10 cellular contexts compared by ENCODE assay signal in genomic region chr6:4788953-4789584, GRCh38. TPM values are rescaled to one million over a fixed set of nuclear protein-coding genes. Genes with fewer than 3 reads are reported as not detected.
DNase-seq lines count a peak whose midpoint lies in the region; ATAC-seq and TF ChIP-seq lines count a peak whose summit lies in the region.
"Had no signal": no experiment of that assay in that cellular context is flagged by ENCODE, and none has a peak within 500 bp of the region (broad histone marks: within the 10 kb centered on the region; RNA-seq: fewer than 3 reads in every experiment).

No MANE protein-coding gene starts in this region.

- H3K9me3 Mint-ChIP-seq in naive thymus-derived CD4-positive, alpha-beta T cell, result peaks cover 0 to 5% (median 0%) of the 10 kb centered on the region in 11 donors
- H3K9me3 Mint-ChIP-seq in MCF 10A (ENCODE audit: unreplicated experiment), result peaks cover 2% of the 10 kb centered on the region

- CTCF ChIA-PET in naive thymus-derived CD4-positive, alpha-beta T cell (lab: Charles Lee), result interaction anchor here (0.6 kb wide), 1 partner anchor 18 kb away, joined by 3 read pairs; no protein-coding TSS in a partner anchor
- CTCF ChIA-PET in MCF 10A (lab: Yijun Ruan, JAX), result interaction anchor here (0.5 to 0.7 kb wide), 3 partner anchors 78 to 403 kb away, joined by 3 to 4 read pairs (median 3); no protein-coding TSS in a partner anchor

- peak overlapping the region in 2 of 10 donors; percentile 58 to 61 for H3K4me3 Mint-ChIP-seq in naive thymus-derived CD4-positive, alpha-beta T cell
- no peak overlapping the region for H3K4me3 Mint-ChIP-seq in MCF 10A (ENCODE audit: unreplicated experiment)

- H3K36me3 ChIP-seq in WERI-Rb-1 (no peaks in the 10 kb centered on the region), smooth muscle cell (ENCODE audit: low read depth) (no peaks in the 10 kb centered on the region)
- H3K36me3 ChIP-seq in naive thymus-derived CD4-positive, alpha-beta T cell (ENCODE audit: control insufficient read depth in 2 of 3, insufficient read depth in 3 of 3, low read length in 3 of 3), result no peaks in the 10 kb centered on the region

- no peaks in the 10 kb centered on the region for H3K9me3 ChIP-seq in WERI-Rb-1 (ENCODE audit: severe bottlenecking)
- H3K9me3 ChIP-seq in smooth muscle cell (replicated peaks; ENCODE audit: low read depth), result no peaks in the 10 kb centered on the region
- H3K9me3 ChIP-seq in naive thymus-derived CD4-positive, alpha-beta T cell (ENCODE audit: control insufficient read depth in 2 of 3, low read length in 3 of 3), result no peaks in the 10 kb centered on the region

- peak overlapping the region in 1 of 9 donors; percentile 26 for H3K27ac Mint-ChIP-seq in naive thymus-derived CD4-positive, alpha-beta T cell
- no peak overlapping the region for H3K27ac Mint-ChIP-seq in MCF 10A (ENCODE audit: low read depth, unreplicated experiment)

- no peak overlapping the region for H3K4me3 ChIP-seq in WERI-Rb-1 (ENCODE audit: low read depth, low read length)
- no peak overlapping the region for H3K4me3 ChIP-seq in smooth muscle cell
- no peak overlapping the region for H3K4me3 ChIP-seq in naive thymus-derived CD4-positive, alpha-beta T cell (ENCODE audit: low read length)

- BruUV-seq in MCF 10A (replicated peaks; lab: Mats Ljungman, UMichigan), result no TSS peak

- H2AFZ ChIP-seq in smooth muscle cell (ENCODE audit: low read depth), result no peak overlapping the region

- H3K27me3 ChIP-seq in WERI-Rb-1 (ENCODE audit: insufficient read depth, low read depth, severe bottlenecking), result no peaks in the 10 kb centered on the region
- no peaks in the 10 kb centered on the region for H3K27me3 ChIP-seq in smooth muscle cell (ENCODE audit: low read depth)
- H3K27me3 ChIP-seq in naive thymus-derived CD4-positive, alpha-beta T cell (ENCODE audit: control insufficient read depth in 2 of 2, insufficient read depth in 2 of 2, low read length in 2 of 2), result no peaks in the 10 kb centered on the region

- intact Hi-C loops in naive thymus-derived CD4-positive, alpha-beta T cell (cut with micrococcal nuclease), result no loop called here
- intact Hi-C loops in MCF 10A (cut with micrococcal nuclease), result no loop called here

- H3K79me2 ChIP-seq in smooth muscle cell (ENCODE audit: low read depth), result peaks cover 98% of the 10 kb centered on the region

- H3K27ac ChIP-seq in WERI-Rb-1, result no peak overlapping the region
- no peak overlapping the region for H3K27ac ChIP-seq in smooth muscle cell (ENCODE audit: low read depth)
- H3K27ac ChIP-seq in naive thymus-derived CD4-positive, alpha-beta T cell (ENCODE audit: low read depth, low read length), result no peak overlapping the region

- no peak overlapping the region for H3K9ac ChIP-seq in smooth muscle cell (ENCODE audit: low read depth)

- ATAC-seq in GM19395 (IDR thresholded peaks at IDR 0.05; ENCODE audit: unreplicated experiment) (peak; percentile 94), HG02973 (IDR thresholded peaks at IDR 0.05; ENCODE audit: unreplicated experiment) (peak; percentile 90)
- ATAC-seq in naive thymus-derived CD4-positive, alpha-beta T cell, result no peak

- peaks cover 14 to 70% (median 67%) of the 10 kb centered on the region in 7 donors for H3K4me1 Mint-ChIP-seq in naive thymus-derived CD4-positive, alpha-beta T cell
- peaks cover 6% of the 10 kb centered on the region for H3K4me1 Mint-ChIP-seq in MCF 10A (ENCODE audit: insufficient read depth, unreplicated experiment)

- TF ChIP-seq CTCF in WERI-Rb-1 (IDR thresholded peaks at IDR 0.05; ENCODE audit: low read depth, low read length) (peak; percentile 34; the same call in 1 of the 2 replicates), smooth muscle cell (IDR thresholded peaks at IDR 0.05; ENCODE audit: borderline replicate concordance, insufficient read depth, poor library complexity, severe bottlenecking) (no peak), MCF 10A (IDR thresholded peaks at IDR 0.05; ENCODE audit: unreplicated experiment) (no peak)

- no peak overlapping the region for H3K4me2 ChIP-seq in smooth muscle cell

- H3K36me3 Mint-ChIP-seq in naive thymus-derived CD4-positive, alpha-beta T cell, result peaks cover 3 to 12% (median 11%) of the 10 kb centered on the region in 5 donors
- peaks cover 6% of the 10 kb centered on the region for H3K36me3 Mint-ChIP-seq in MCF 10A (ENCODE audit: insufficient read depth, unreplicated experiment)

- 91% methylated on average over 16 of the region's 16 CpGs for WGBS in smooth muscle cell (ENCODE audit: low lambda C conversion rate)

- H3F3A ChIP-seq in smooth muscle cell (ENCODE audit: low read depth), result peaks cover 2% of the 10 kb centered on the region

- H3K4me1 ChIP-seq in smooth muscle cell (ENCODE audit: low read depth), result peaks cover under 1% of the 10 kb centered on the region
- peaks cover 6 to 7% of the 10 kb centered on the region in 2 donors for H3K4me1 ChIP-seq in naive thymus-derived CD4-positive, alpha-beta T cell (ENCODE audit: control insufficient read depth in 2 of 2, insufficient read depth in 2 of 2, low read length in 2 of 2)

- H3K27me3 Mint-ChIP-seq in naive thymus-derived CD4-positive, alpha-beta T cell, result no peaks in the 10 kb centered on the region
- no peaks in the 10 kb centered on the region for H3K27me3 Mint-ChIP-seq in MCF 10A (ENCODE audit: insufficient read depth, unreplicated experiment)

- H4K20me1 ChIP-seq in smooth muscle cell (ENCODE audit: low read depth), result peaks cover 98% of the 10 kb centered on the region

- DNase-seq in ELF-1 (ENCODE audit: low read depth, low spot score) (peak; percentile 54), WERI-Rb-1 (no peak), smooth muscle cell (lab: John Stamatoyannopoulos, UW; ENCODE audit: unreplicated experiment) (no peak), KG1 (lab: John Stamatoyannopoulos, UW) (no peak), MCF 10A (ENCODE audit: unreplicated experiment) (no peak)
- DNase-seq in naive thymus-derived CD4-positive, alpha-beta T cell, result no peak
- DNase-seq: activated CD8-positive, alpha-beta memory T cell treated with anti-CD3 and anti-CD28 coated beads, Interleukin-2, amount 50 U/mL, for 48 hours; stimulated activated CD4-positive, alpha-beta T cell treated with anti-CD3 and anti-CD28 coated beads, Interleukin-4, amount 100 ng/mL, for 1 hour had no signal

- POLR2A ChIA-PET in naive thymus-derived CD4-positive, alpha-beta T cell (lab: Charles Lee), result interaction anchor here (0.5 to 1.6 kb wide), 3 partner anchors 8 to 17 kb away, joined by 3 to 4 read pairs (median 3); no protein-coding TSS in a partner anchor
- POLR2A ChIA-PET in MCF 10A (lab: Yijun Ruan, JAX), result interaction anchor here (2.0 to 2.1 kb wide), 2 partner anchors 12 to 14 kb away, joined by 7 read pairs; no protein-coding TSS in a partner anchor

RNA-seq across cellular contexts. Expression of gene CDYL, which starts 12.9 kb away (rescaled TPM):
- 34.5 and 49.9 TPM in 2 replicates for total RNA-seq in smooth muscle cell
- 28.7 and 37.2 TPM in 2 replicates for polyA plus RNA-seq in smooth muscle cell
- total RNA-seq in naive thymus-derived CD4-positive, alpha-beta T cell, result 10 to 100 TPM; 25.5 to 43.3 (median 35.1) TPM
- 1 to 10 TPM; 3.6 to 4.2 TPM for polyA plus RNA-seq in naive thymus-derived CD4-positive, alpha-beta T cell
- total RNA-seq in MCF 10A (2022), result 48.9 and 56.8 TPM in 2 replicates
